Comparison of ENCODE assay signal across 21 cellular contexts in genomic region chr11:120558754-120559431, GRCh38. TPM values are rescaled to one million over a fixed set of nuclear protein-coding genes. Genes with fewer than 3 reads are reported as not detected.
"Had no signal": no experiment of that assay in that cellular context is flagged by ENCODE, and none has a peak within 500 bp of the region (broad histone marks: within the 10 kb centered on the region; RNA-seq: fewer than 3 reads in every experiment).

No MANE protein-coding gene starts in this region.

- H3K9ac ChIP-seq: parathyroid adenoma had no signal

- H2AFZ ChIP-seq: parathyroid adenoma had no signal

- FAIRE-seq: urothelium cell line had no signal

- H3K9me3 ChIP-seq: adrenal gland, ascending aorta, colonic mucosa, esophagus squamous epithelium, gastrocnemius medialis, mucosa of descending colon, right lobe of liver, transverse colon had no signal

- H3K79me2 ChIP-seq: parathyroid adenoma had no signal

- DNase-seq: activated CD4-positive, alpha-beta memory T cell treated with anti-CD3 and anti-CD28 coated beads, Interleukin-2, amount 10 ng/mL, durations not matched to agents 7 days and 5 days; activated CD4-positive, alpha-beta T cell treated with anti-CD3 and anti-CD28 coated beads, Interleukin-2, amount 10 ng/mL, durations not matched to agents 24 days and 14 days; brain microvascular endothelial cell; colonic mucosa; esophagus squamous epithelium; gastrocnemius medialis; hippocampal formation; mesenchymal stem cell; mucosa of descending colon; nephron progenitor cell; nucleus accumbens; right lobe of liver; stimulated activated CD4-positive, alpha-beta T cell treated with anti-CD3 and anti-CD28 coated beads, Interleukin-2, amount 100 ng/mL, for 24 hours; stimulated activated naive CD8-positive, alpha-beta T cell treated with anti-CD3 and anti-CD28 coated beads, Interleukin-15, amount 100 ng/mL, for 72 hours; T-helper 2 cell; transverse colon had no signal

- H3K36me3 ChIP-seq: adrenal gland, ascending aorta, brain microvascular endothelial cell, colonic mucosa, esophagus squamous epithelium, gastrocnemius medialis, right lobe of liver, transverse colon had no signal

- H3K27me3 ChIP-seq: adrenal gland, ascending aorta, right lobe of liver had no signal

- H3K4me1 ChIP-seq: ascending aorta, colonic mucosa, gastrocnemius medialis, parathyroid adenoma, right lobe of liver, transverse colon had no signal

- H3K4me3 ChIP-seq: adrenal gland, ascending aorta, colonic mucosa, esophagus squamous epithelium, gastrocnemius medialis, mucosa of descending colon, right lobe of liver, skin epidermis, transverse colon had no signal

- H3K27ac ChIP-seq: ascending aorta, brain microvascular endothelial cell, colonic mucosa, esophagus squamous epithelium, gastrocnemius medialis, parathyroid adenoma, right lobe of liver, skin epidermis, transverse colon had no signal

RNA-seq across cellular contexts. Expression of gene GRIK4, which starts 47.3 kb away (rescaled TPM):
- total RNA-seq: activated CD4-positive, alpha-beta memory T cell treated with anti-CD3 and anti-CD28 coated beads, Interleukin-2, amount 10 ng/mL, durations not matched to agents 7 days and 5 days; ascending aorta had no signal
